Comparison of ENCODE assay signal across 15 cellular contexts in genomic region chr22:49803134-49803533, GRCh38.
"Had no signal": no experiment of that assay in that cellular context is flagged by ENCODE, and none has a peak within 500 bp of the region (broad histone marks: within the 10 kb centered on the region; RNA-seq: fewer than 3 reads in every experiment).

No MANE protein-coding gene starts in this region.

- FAIRE-seq: endometrium had no signal

- H3K9me3 ChIP-seq: breast epithelium, ovary, SJSA1, stomach, vagina had no signal

- H3K27ac ChIP-seq: breast epithelium, ovary, SJSA1, stomach, vagina, WERI-Rb-1 had no signal

- H3K36me3 ChIP-seq: ovary had no signal

- H3K4me3 Mint-ChIP-seq: activated naive CD8-positive, alpha-beta T cell treated with anti-CD3 and anti-CD28 coated beads, Interleukin-2, amount 10 ng/mL, durations not matched to agents 7 days and 5 days; neural crest cell had no signal

- H3K4me3 ChIP-seq: ovary, SJSA1, stomach, vagina had no signal

- H3K27me3 Mint-ChIP-seq: activated naive CD8-positive, alpha-beta T cell treated with anti-CD3 and anti-CD28 coated beads, Interleukin-2, amount 10 ng/mL, durations not matched to agents 7 days and 5 days had no signal

- ATAC-seq: esophagus mucosa had no signal

- H3K27me3 ChIP-seq: breast epithelium, ovary, SJSA1, stomach, vagina had no signal

- DNase-seq: activated CD4-positive, alpha-beta T cell treated with anti-CD3 and anti-CD28 coated beads, Interleukin-2, amount 50 U/mL, for 1 hour; activated naive CD8-positive, alpha-beta T cell treated with anti-CD3 and anti-CD28 coated beads, Interleukin-2, amount 10 ng/mL, durations not matched to agents 7 days and 5 days; aorta; foreskin melanocyte; head of caudate nucleus; ovary; stimulated activated CD4-positive, alpha-beta T cell treated with anti-CD3 and anti-CD28 coated beads, Interleukin-12 subunit alpha, Interleukin-12 subunit beta, amount 100 ng/mL, for 4 hours; stomach; WERI-Rb-1 had no signal

- H3K4me1 Mint-ChIP-seq: neural crest cell had no signal

- H3K9me3 Mint-ChIP-seq: activated naive CD8-positive, alpha-beta T cell treated with anti-CD3 and anti-CD28 coated beads, Interleukin-2, amount 10 ng/mL, durations not matched to agents 7 days and 5 days had no signal
